In genomic region chr6:115838763-115839401, GRCh38 we compare ENCODE assay signal across 8 cellular contexts.
DNase-seq lines count a peak whose midpoint lies in the region; ATAC-seq and TF ChIP-seq lines count a peak whose summit lies in the region.

No MANE protein-coding gene starts in this region.

- TF ChIP-seq CTCF in WERI-Rb-1 (IDR thresholded peaks at IDR 0.05; ENCODE audit: low read depth, low read length) (peak; percentile 64), right lobe of liver (IDR thresholded peaks at IDR 0.05) (peak; percentile 49 to 76 (median 64))

- TF ChIP-seq POLR2A in right lobe of liver (IDR thresholded peaks at IDR 0.05) = no peak

- POLR2A ChIA-PET in activated CD4-positive, alpha-beta T cell treated with anti-CD3 and anti-CD28 coated beads for 36 hours (lab: Charles Lee) = no interaction called here

- H3K4me3 ChIP-seq in WERI-Rb-1 (ENCODE audit: low read depth, low read length) (no peak overlapping the region), right lobe of liver (no peak overlapping the region)

- no peak for ATAC-seq in activated CD4-positive, alpha-beta T cell treated with anti-CD3 and anti-CD28 coated beads for 36 hours
- ATAC-seq in GM21723 (IDR thresholded peaks at IDR 0.05; ENCODE audit: unreplicated experiment) (peak; percentile 96), right lobe of liver (peak; percentile 94 to 100 (median 97))

- CTCF ChIA-PET in activated CD4-positive, alpha-beta T cell treated with anti-CD3 and anti-CD28 coated beads for 36 hours (lab: Charles Lee) = interaction anchor here (0.6 to 1.3 kb wide), 4 partner anchors 9 to 1795 kb away, joined by 3 to 7 read pairs (median 4); no protein-coding TSS in a partner anchor

- H3K9me3 ChIP-seq in WERI-Rb-1 (ENCODE audit: severe bottlenecking) = no peaks in the 10 kb centered on the region
- H3K9me3 ChIP-seq in right lobe of liver = no peaks in the 10 kb centered on the region

- H3K27ac Mint-ChIP-seq in activated CD4-positive, alpha-beta T cell treated with anti-CD3 and anti-CD28 coated beads for 36 hours = no peak overlapping the region

- no peaks in the 10 kb centered on the region for H3K4me1 Mint-ChIP-seq in activated CD4-positive, alpha-beta T cell treated with anti-CD3 and anti-CD28 coated beads for 36 hours

- H3K36me3 Mint-ChIP-seq in activated CD4-positive, alpha-beta T cell treated with anti-CD3 and anti-CD28 coated beads for 36 hours (ENCODE audit: low read depth) = no peaks in the 10 kb centered on the region

- H3K27ac ChIP-seq in WERI-Rb-1 (no peak overlapping the region), right lobe of liver (no peak overlapping the region)

- intact Hi-C loops in activated CD4-positive, alpha-beta T cell treated with anti-CD3 and anti-CD28 coated beads for 36 hours (cut with DNase I, micrococcal nuclease) = no loop called here
- intact Hi-C loops in right lobe of liver (cut with DNase I) = no loop called here

- no peak overlapping the region for H3K4me3 Mint-ChIP-seq in activated CD4-positive, alpha-beta T cell treated with anti-CD3 and anti-CD28 coated beads for 36 hours

- H3K27me3 ChIP-seq in WERI-Rb-1 (ENCODE audit: insufficient read depth, low read depth, severe bottlenecking) (no peaks in the 10 kb centered on the region), right lobe of liver (no peaks in the 10 kb centered on the region)

- peak; percentile 30 for DNase-seq in activated CD4-positive, alpha-beta T cell treated with anti-CD3 and anti-CD28 coated beads for 36 hours
- DNase-seq in activated CD4-positive, alpha-beta T cell treated with anti-CD3 and anti-CD28 coated beads for 1 hour = no peak
- DNase-seq in HS-5 (ENCODE audit: low read depth) (peak; percentile 15), WERI-Rb-1 (peak; percentile 35), right lobe of liver (peak in 1 of 3 donors; percentile 62), NCI-H2171 (lab: John Stamatoyannopoulos, UW) (no peak), NCI-H2227 (lab: John Stamatoyannopoulos, UW; ENCODE audit: unreplicated experiment) (no peak)

- H3K36me3 ChIP-seq in WERI-Rb-1 (no peaks in the 10 kb centered on the region), right lobe of liver (no peaks in the 10 kb centered on the region)

- peaks cover 0 to 6% (median 0%) of the 10 kb centered on the region in 4 donors for H3K4me1 ChIP-seq in right lobe of liver

- no peaks in the 10 kb centered on the region for H3K27me3 Mint-ChIP-seq in activated CD4-positive, alpha-beta T cell treated with anti-CD3 and anti-CD28 coated beads for 36 hours

- no peaks in the 10 kb centered on the region for H3K9me3 Mint-ChIP-seq in activated CD4-positive, alpha-beta T cell treated with anti-CD3 and anti-CD28 coated beads for 36 hours (ENCODE audit: low read depth)

- WGBS in right lobe of liver (ENCODE audit: insufficient coverage, low coverage, low lambda C conversion rate, missing lambda C conversion rate) = 41% methylated on average over 3 of the region's 3 CpGs

Comparison
In these comparisons a context has a peak if more than half of its experiments do, and no peak if none do; other contexts are left out.
1. DNase-seq: peak in activated CD4-positive, alpha-beta T cell treated with anti-CD3 and anti-CD28 coated beads for 36 hours (single experiment), HS-5 (single experiment) and WERI-Rb-1 (single experiment); none in activated CD4-positive, alpha-beta T cell treated with anti-CD3 and anti-CD28 coated beads for 1 hour (single experiment), NCI-H2171 (single experiment) and NCI-H2227 (single experiment).